Comparison of ENCODE assay signal across 14 cellular contexts in genomic region chr4:124121511-124121934, GRCh38.
DNase-seq lines count a peak whose midpoint lies in the region; ATAC-seq and TF ChIP-seq lines count a peak whose summit lies in the region.
"Had no signal": no experiment of that assay in that cellular context is flagged by ENCODE, and none has a peak within 500 bp of the region (broad histone marks: within the 10 kb centered on the region; RNA-seq: fewer than 3 reads in every experiment).

No MANE protein-coding gene starts in this region.

- H3K27me3 Mint-ChIP-seq in type B pancreatic cell (no peaks in the 10 kb centered on the region), H9 (ENCODE audit: low read depth) (no peaks in the 10 kb centered on the region)

- no peak overlapping the region for H4K8ac ChIP-seq in H9 (replicated peaks; ENCODE audit: insufficient read length, low read depth, low read length)

- no peak overlapping the region for H3K27ac ChIP-seq in mammary epithelial cell (ENCODE audit: insufficient read depth, low read depth, low read length)
- no peak overlapping the region for H3K27ac ChIP-seq in H9 (ENCODE audit: insufficient read length, low read depth, low read length)

- no peak for TF ChIP-seq CTCF in mammary epithelial cell (conservative IDR thresholded peaks at IDR 0.05 in 1 of 2, IDR thresholded peaks at IDR 0.05 in 1 of 2; ENCODE audit: extremely low read depth in 1 of 2, insufficient read depth in 1 of 2, low read depth in 1 of 2, low read length in 2 of 2)
- no peak for TF ChIP-seq CTCF in type B pancreatic cell (conservative IDR thresholded peaks at IDR 0.05)
- TF ChIP-seq CTCF in H9 (conservative IDR thresholded peaks at IDR 0.05), result no peak

- peaks cover 7% of the 10 kb centered on the region for H3K9me3 Mint-ChIP-seq in type B pancreatic cell
- H3K9me3 Mint-ChIP-seq in H9, result no peaks in the 10 kb centered on the region

- no peak overlapping the region for H2BK20ac ChIP-seq in H9 (ENCODE audit: low read depth, low read length, poor library complexity, severe bottlenecking)

- H3K9ac ChIP-seq in mammary epithelial cell (ENCODE audit: insufficient read depth, low read length) (no peak overlapping the region), H9 (ENCODE audit: extremely low read depth, insufficient read length, low read length) (no peak overlapping the region)

- no peaks in the 10 kb centered on the region for H3K4me1 ChIP-seq in mammary epithelial cell (ENCODE audit: insufficient read depth, low read length)
- no peaks in the 10 kb centered on the region for H3K4me1 ChIP-seq in H9 (ENCODE audit: insufficient read depth, low read length)

- H3K36me3 ChIP-seq in mammary epithelial cell (ENCODE audit: insufficient read depth, low read length), result no peaks in the 10 kb centered on the region

- H4K91ac ChIP-seq in H9 (ENCODE audit: insufficient read length, low read depth, low read length), result no peak overlapping the region

- no peak overlapping the region for H2BK120ac ChIP-seq in H9 (ENCODE audit: low read depth, low read length, poor library complexity, severe bottlenecking)

- H3K79me1 ChIP-seq in H9 (ENCODE audit: insufficient read depth, low read depth, low read length, poor library complexity, severe bottlenecking), result no peaks in the 10 kb centered on the region

- dilution Hi-C loops in mammary epithelial cell (cut with HindIII; ENCODE audit: low sequenced_read_pairs), result no loop called here

- no peak overlapping the region for H3K18ac ChIP-seq in H9 (ENCODE audit: insufficient read length, low read depth, low read length)

- H2AK5ac ChIP-seq in H9 (ENCODE audit: insufficient read length, low read length), result no peak overlapping the region

- H3K79me2 ChIP-seq in mammary epithelial cell (ENCODE audit: insufficient read depth, low read length) (no peaks in the 10 kb centered on the region), H9 (ENCODE audit: insufficient read depth, low read length) (no peaks in the 10 kb centered on the region)

- WGBS in mammary epithelial cell (ENCODE audit: low coverage, missing lambda C conversion rate), result 79% methylated on average over 1 of the region's 1 CpG
- WGBS in H9 (ENCODE audit: extremely low coverage, insufficient read length, low lambda C conversion rate), result no CpG with 5 or more reads among the region's 1 CpG

- no peak overlapping the region for H3K56ac ChIP-seq in H9 (ENCODE audit: insufficient read length, low read depth, low read length)

- in situ Hi-C loops in mammary epithelial cell (cut with MboI; ENCODE audit: low sequenced_read_pairs in 2 of 2), result loop anchor here (25.0 kb wide), 5 partner anchors 359 to 1009 kb away; partner anchors contain the start of gene SPRY1 (in 1 of the 2)

- H3K9me3 ChIP-seq in mammary epithelial cell (replicated peaks; ENCODE audit: insufficient read depth, low read length), result no peaks in the 10 kb centered on the region
- H3K9me3 ChIP-seq in H9 (ENCODE audit: control insufficient read depth, low read depth, low read length), result no peaks in the 10 kb centered on the region

- H2AFZ ChIP-seq in mammary epithelial cell (ENCODE audit: low read depth, low read length) (no peak overlapping the region), H9 (ENCODE audit: low read length) (no peak overlapping the region)

- no peak overlapping the region for H2BK12ac ChIP-seq in H9 (ENCODE audit: insufficient read length, low read depth, low read length)

- intact Hi-C loops in mammary epithelial cell (cut with micrococcal nuclease), result no loop called here

- no peaks in the 10 kb centered on the region for H3K23me2 ChIP-seq in H9 (ENCODE audit: insufficient read length, low read depth, low read length, poor library complexity, severe bottlenecking)

- DNase-seq in NCI-H2196 (lab: John Stamatoyannopoulos, UW; ENCODE audit: unreplicated experiment), result peak; percentile 1
- DNase-seq in NCI-H2196 treated with DMSO at 0.1 percent for 48 hours (lab: John Stamatoyannopoulos, UW; ENCODE audit: unreplicated experiment), result no peak
- peak; percentile 87 for DNase-seq in mammary epithelial cell
- peak; percentile 77 for DNase-seq in kidney glomerular epithelial cell (lab: John Stamatoyannopoulos, UW)
- DNase-seq in type B pancreatic cell (ENCODE audit: extremely low spot score, unreplicated experiment), result no peak
- no peak for DNase-seq in H9
- DNase-seq: activated T-cell treated with anti-CD3 and anti-CD28 coated beads, Interleukin-2, amount 50 U/mL, for 1 hour; COR-L47; NCI-H345; nucleus accumbens; OCI-M1; stimulated activated CD4-positive, alpha-beta T cell treated with anti-CD3 and anti-CD28 coated beads, Interleukin-12 subunit alpha, Interleukin-12 subunit beta, amount 100 ng/mL, for 4 hours had no signal

- H3K4ac ChIP-seq in H9 (ENCODE audit: low read depth, low read length), result no peak overlapping the region

- H2BK5ac ChIP-seq in H9 (ENCODE audit: insufficient read length, low read length), result no peak overlapping the region

- no peak overlapping the region for H3K23ac ChIP-seq in H9 (ENCODE audit: insufficient read length, low read depth, low read length)

- H3K4me1 Mint-ChIP-seq in type B pancreatic cell (ENCODE audit: unreplicated experiment), result no peaks in the 10 kb centered on the region
- no peaks in the 10 kb centered on the region for H3K4me1 Mint-ChIP-seq in H9

- no peak overlapping the region for H4K5ac ChIP-seq in H9 (ENCODE audit: insufficient read length, low read depth, low read length)

- BruUV-seq in mammary epithelial cell (replicated peaks; lab: Mats Ljungman, UMichigan), result no TSS peak

- H2BK15ac ChIP-seq in H9 (ENCODE audit: low read depth, low read length), result no peak overlapping the region

- H3K14ac ChIP-seq in H9 (ENCODE audit: insufficient read depth, low read length), result no peak overlapping the region

- H4K20me1 ChIP-seq in mammary epithelial cell (ENCODE audit: insufficient read depth, low read length) (no peaks in the 10 kb centered on the region), H9 (ENCODE audit: control insufficient read depth, insufficient read depth, insufficient read length) (no peaks in the 10 kb centered on the region)

- H3K27me3 ChIP-seq in mammary epithelial cell (ENCODE audit: insufficient read depth, low read length) (no peaks in the 10 kb centered on the region), H9 (ENCODE audit: insufficient read depth, low read length) (no peaks in the 10 kb centered on the region)

- ATAC-seq in HG02885 (IDR thresholded peaks at IDR 0.05; ENCODE audit: poor library complexity, unreplicated experiment), result no peak
- ATAC-seq in GM18858 (IDR thresholded peaks at IDR 0.05; ENCODE audit: unreplicated experiment), result no peak

- H3K4me2 ChIP-seq in mammary epithelial cell (ENCODE audit: insufficient read depth, low read depth, low read length), result no peak overlapping the region
- H3K4me2 ChIP-seq in H9 (ENCODE audit: insufficient read depth, insufficient read length, low read length), result no peak overlapping the region

- H3K36me3 Mint-ChIP-seq in type B pancreatic cell (no peaks in the 10 kb centered on the region), H9 (ENCODE audit: insufficient read depth in 1 of 3, low read depth in 3 of 3) (no peaks in the 10 kb centered on the region)

- H3K4me3 ChIP-seq in mammary epithelial cell (replicated peaks in 1 of 3; ENCODE audit: insufficient read depth in 1 of 3, low read depth in 2 of 3, low read length in 3 of 3), result no peak overlapping the region

- peak overlapping the region; percentile 31 for H3K27ac Mint-ChIP-seq in type B pancreatic cell
- no peak overlapping the region; a peak in 1 of 7 replicates for H3K27ac Mint-ChIP-seq in H9

- CTCF ChIA-PET in mammary epithelial cell (lab: Charles Lee; ENCODE audit: low non-redundant PET), result interaction anchor here (0.6 kb wide), 1 partner anchor 201 kb away, joined by 3 read pairs; no protein-coding TSS in a partner anchor

- H3T11ph ChIP-seq in H9 (ENCODE audit: low read length), result no peak overlapping the region

- no peak overlapping the region for H3K4me3 Mint-ChIP-seq in type B pancreatic cell
- no peak overlapping the region for H3K4me3 Mint-ChIP-seq in H9

Comparison
In these comparisons a context has a peak if more than half of its experiments do, and no peak if none do; other contexts are left out.
1. DNase-seq: peak in NCI-H2196 (single experiment), mammary epithelial cell (single experiment) and kidney glomerular epithelial cell (single experiment); none in NCI-H2196 treated with DMSO at 0.1 percent for 48 hours (single experiment), type B pancreatic cell (single experiment) and H9 (single experiment).